In the genomic region with DNA sequence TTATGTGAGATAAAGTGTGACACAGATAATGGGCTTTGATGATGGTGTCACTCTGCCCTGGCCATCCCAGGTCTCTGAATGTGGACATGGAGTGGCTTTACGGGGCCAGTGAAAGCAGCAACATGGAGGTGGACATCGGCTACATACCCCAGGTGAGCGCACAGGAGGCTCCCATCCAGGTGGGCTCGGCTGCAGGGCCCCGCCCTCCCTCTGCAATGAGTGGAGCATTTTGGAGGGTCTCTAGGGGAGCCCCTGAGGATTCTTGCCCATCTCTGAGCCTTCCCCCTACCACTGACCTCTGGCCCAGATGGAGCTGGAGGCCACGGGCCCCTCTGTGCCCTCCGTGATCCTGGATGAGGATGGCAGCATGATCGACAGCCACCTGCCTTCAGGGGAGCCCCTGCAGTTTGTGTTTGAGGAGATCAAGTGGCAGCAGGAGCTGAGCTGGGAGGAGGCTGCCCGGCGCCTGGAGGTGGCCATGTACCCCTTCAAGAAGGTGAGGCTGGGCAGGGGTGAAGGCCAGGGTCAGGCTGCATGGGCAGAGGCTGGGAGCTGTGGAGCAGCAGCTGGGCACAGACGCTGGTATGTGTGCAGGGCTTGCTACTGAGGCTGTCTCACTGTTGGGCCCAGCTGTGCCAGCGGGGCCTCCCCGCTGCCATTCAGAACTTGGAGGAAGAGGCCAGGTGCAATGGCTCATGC, we compare ENCODE assay signal across 1 cellular context.
TF ChIP-seq lines count a peak whose summit lies in the region.

No MANE protein-coding gene starts in this region.

TF ChIP-seq in H1, 55 proteins besides CTCF, POLR2A, EP300 and RAD21:
- no peak for TF ChIP-seq CREB1 (IDR thresholded peaks at IDR 0.05)
- no peak for TF ChIP-seq SRF (IDR thresholded peaks at IDR 0.05; ENCODE audit: low read depth, low read length)
- TF ChIP-seq CHD1 (IDR thresholded peaks at IDR 0.05; ENCODE audit: low read depth, low read length) = no peak
- no peak for TF ChIP-seq HDAC2 (IDR thresholded peaks at IDR 0.05; ENCODE audit: borderline replicate concordance in 1 of 2, low read depth in 2 of 2, low read length in 2 of 2)
- TF ChIP-seq ASH2L (IDR thresholded peaks at IDR 0.05; ENCODE audit: low read length) = no peak
